In genomic region chr17:36591434-36592315, GRCh38 we compare ENCODE assay signal across 8 cellular contexts. TPM values are rescaled to one million over a fixed set of nuclear protein-coding genes. Genes with fewer than 3 reads are reported as not detected.
A peak's percentile ranks its signal among the peaks of the same experiment; 100 is the strongest.
DNase-seq lines count a peak whose midpoint lies in the region; ATAC-seq and TF ChIP-seq lines count a peak whose summit lies in the region.

A gene with protein sequence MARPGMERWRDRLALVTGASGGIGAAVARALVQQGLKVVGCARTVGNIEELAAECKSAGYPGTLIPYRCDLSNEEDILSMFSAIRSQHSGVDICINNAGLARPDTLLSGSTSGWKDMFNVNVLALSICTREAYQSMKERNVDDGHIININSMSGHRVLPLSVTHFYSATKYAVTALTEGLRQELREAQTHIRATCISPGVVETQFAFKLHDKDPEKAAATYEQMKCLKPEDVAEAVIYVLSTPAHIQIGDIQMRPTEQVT (plus strand): TSS chr17:36591879. CDS start chr17:36592010, 131 bp downstream.

- POLR2A ChIA-PET in GM10248 (lab: Yijun Ruan, JAX): interaction anchor here (0.6 to 0.8 kb wide), 2 partner anchors 9 to 37 kb away, joined by 3 to 4 read pairs; partner anchors contain the start of gene MRM1

- CTCF ChIA-PET in GM10248 (lab: Yijun Ruan, JAX): interaction anchor here (5.3 kb wide), 1 partner anchor 11 kb away, joined by 43 read pairs; the partner anchor contains the start of gene MRM1

- H3K4me3 ChIP-seq in HFF-Myc (replicated peaks; ENCODE audit: low read depth, low read length) (peak within 1 kb of the TSS; percentile 59), right cardiac atrium (ENCODE audit: low read length) (peak within 1 kb of the TSS; percentile 67), urinary bladder (ENCODE audit: low read depth, low read length) (peak within 1 kb of the TSS; percentile 91)

- DNase-seq in GM10248 (ENCODE audit: extremely low spot score): peak; percentile 95
- DNase-seq in HFF-Myc (ENCODE audit: extremely low read depth, low read depth): no peak
- peak; percentile 29 for DNase-seq in NCI-H128 (lab: John Stamatoyannopoulos, UW; ENCODE audit: unreplicated experiment)
- DNase-seq in T-helper 2 cell: peak; percentile 54 to 76 (median 69)
- DNase-seq in right cardiac atrium: peak; percentile 87 to 96 (median 95)
- peak; percentile 82 for DNase-seq in putamen (ENCODE audit: low spot score)

- ATAC-seq in right cardiac atrium: peak; percentile 97

- H3K27ac ChIP-seq in angular gyrus (ENCODE audit: low read depth, low read length): peak within 1 kb of the TSS; percentile 46
- peak within 1 kb of the TSS; percentile 39 for H3K27ac ChIP-seq in right cardiac atrium (ENCODE audit: low read length)
- H3K27ac ChIP-seq in urinary bladder (ENCODE audit: low read depth): peak within 1 kb of the TSS; percentile 31

- H3K4me1 ChIP-seq in right cardiac atrium (ENCODE audit: control insufficient read depth, insufficient read depth, low read length): peaks cover 2% of the 10 kb centered on the region
- no peaks in the 10 kb centered on the region for H3K4me1 ChIP-seq in urinary bladder (ENCODE audit: insufficient read depth)

- H3K36me3 ChIP-seq in urinary bladder (ENCODE audit: insufficient read depth): no peaks in the 10 kb centered on the region

- H3K27me3 ChIP-seq in right cardiac atrium (ENCODE audit: control insufficient read depth, insufficient read depth): no peaks in the 10 kb centered on the region

- no peaks in the 10 kb centered on the region for H3K9me3 ChIP-seq in right cardiac atrium (ENCODE audit: control insufficient read depth, low read length)

- WGBS in right cardiac atrium: under 1% methylated on average over 87 of the region's 87 CpGs
- WGBS in urinary bladder: 1% methylated on average over 87 of the region's 87 CpGs

- intact Hi-C loops in right cardiac atrium (cut with DNase I): no loop called here

- TF ChIP-seq CTCF in GM10248 (IDR thresholded peaks at IDR 0.05; ENCODE audit: control extremely low read depth, extremely low read depth, low read depth, missing control alignments) (peak; percentile 21), HFF-Myc (IDR thresholded peaks at IDR 0.05; ENCODE audit: low read depth, low read length, missing control alignments) (no peak)

RNA-seq across cellular contexts. Expression of the gene that starts here (rescaled TPM):
- total RNA-seq in right cardiac atrium (10 to 100 TPM; 14.3 to 24.5 (median 20.3) TPM), urinary bladder (3.2 TPM)
- polyA plus RNA-seq in right cardiac atrium (23.7 TPM), urinary bladder (9.4 TPM)
